9 cellular contexts compared by ENCODE assay signal in genomic region chr3:14988988-14989394, GRCh38. TPM values are rescaled to one million over a fixed set of nuclear protein-coding genes. Genes with fewer than 3 reads are reported as not detected.
DNase-seq lines count a peak whose midpoint lies in the region; ATAC-seq and TF ChIP-seq lines count a peak whose summit lies in the region.
"Had no signal": no experiment of that assay in that cellular context is flagged by ENCODE, and none has a peak within 500 bp of the region (broad histone marks: within the 10 kb centered on the region; RNA-seq: fewer than 3 reads in every experiment).

No MANE protein-coding gene starts in this region.

- no peak overlapping the region for H3K4me3 ChIP-seq in spleen

- H3K27ac Mint-ChIP-seq in activated naive CD8-positive, alpha-beta T cell treated with anti-CD3 and anti-CD28 coated beads, Interleukin-2, amount 50 U/mL, for 24 hours, result peak overlapping the region; percentile 7
- H3K27ac Mint-ChIP-seq: T-helper 1 cell treated with Interleukin-12 subunit alpha and Interleukin-12 subunit beta and Interleukin-4 antibody, amounts not matched to agents 30 μg/mL and 1 μg/mL, for 36 hours had no signal

- peak; percentile 40 for DNase-seq in HuH-7 (ENCODE audit: low spot score)
- peak; percentile 36 for DNase-seq in activated naive CD8-positive, alpha-beta T cell treated with anti-CD3 and anti-CD28 coated beads, Interleukin-2, amount 50 U/mL, for 24 hours
- DNase-seq in spleen, result no peak
- DNase-seq in effector CD4-positive, alpha-beta T cell, result no peak
- no peak for DNase-seq in ureter (ENCODE audit: low spot score)
- no peak for DNase-seq in central memory CD4-positive, alpha-beta T cell

- 68 to 82% (median 73%) methylated on average over 3 of the region's 3 CpGs for WGBS in spleen, 5 donors

- H3K4me3 Mint-ChIP-seq in activated naive CD8-positive, alpha-beta T cell treated with anti-CD3 and anti-CD28 coated beads, Interleukin-2, amount 50 U/mL, for 24 hours, result no peak overlapping the region
- H3K4me3 Mint-ChIP-seq: T-helper 1 cell treated with Interleukin-12 subunit alpha and Interleukin-12 subunit beta and Interleukin-4 antibody, amounts not matched to agents 30 μg/mL and 1 μg/mL, for 36 hours had no signal

- no peaks in the 10 kb centered on the region for H3K27me3 ChIP-seq in spleen (replicated peaks in 1 of 7)

- H3K36me3 ChIP-seq in spleen, result no peaks in the 10 kb centered on the region

- TF ChIP-seq CTCF in spleen (IDR thresholded peaks at IDR 0.05 in 8 of 11, conservative IDR thresholded peaks at IDR 0.05 in 3 of 11), result peak in 1 of 11 experiments; percentile 14

- TF ChIP-seq POLR2A in spleen (IDR thresholded peaks at IDR 0.05), result no peak

- H3K9me3 ChIP-seq in spleen, result peaks cover 0 to 4% (median 0%) of the 10 kb centered on the region in 8 donors

- H3K4me1 ChIP-seq in spleen, result peaks cover 36 to 80% (median 63%) of the 10 kb centered on the region in 6 donors

- peaks cover 30% of the 10 kb centered on the region for H3K4me1 Mint-ChIP-seq in activated naive CD8-positive, alpha-beta T cell treated with anti-CD3 and anti-CD28 coated beads, Interleukin-2, amount 50 U/mL, for 24 hours

- intact Hi-C loops in spleen (cut with DNase I; ENCODE audit: low total_unique reads), result no loop called here

- peak; percentile 99 for ATAC-seq in GM18520 (IDR thresholded peaks at IDR 0.05; ENCODE audit: unreplicated experiment)
- ATAC-seq in GM21576 (IDR thresholded peaks at IDR 0.05; ENCODE audit: unreplicated experiment), result peak; percentile 100
- ATAC-seq in activated naive CD8-positive, alpha-beta T cell treated with anti-CD3 and anti-CD28 coated beads, Interleukin-2, amount 50 U/mL, for 24 hours, result peak; percentile 99

- no peaks in the 10 kb centered on the region for H3K27me3 Mint-ChIP-seq in activated naive CD8-positive, alpha-beta T cell treated with anti-CD3 and anti-CD28 coated beads, Interleukin-2, amount 50 U/mL, for 24 hours

- peaks cover 6% of the 10 kb centered on the region for H3K36me3 Mint-ChIP-seq in activated naive CD8-positive, alpha-beta T cell treated with anti-CD3 and anti-CD28 coated beads, Interleukin-2, amount 50 U/mL, for 24 hours (ENCODE audit: low read depth)

- H3K9me3 Mint-ChIP-seq in activated naive CD8-positive, alpha-beta T cell treated with anti-CD3 and anti-CD28 coated beads, Interleukin-2, amount 50 U/mL, for 24 hours, result peaks cover 6% of the 10 kb centered on the region

- H3K27ac ChIP-seq in spleen, result peak overlapping the region in 4 of 8 donors; percentile 25 to 58 (median 43)

RNA-seq across cellular contexts. Expression of gene NR2C2, which starts 41.6 kb away (rescaled TPM):
- total RNA-seq in spleen, result 10 to 100 TPM; 55.9 to 75.5 (median 64.1) TPM
- polyA plus RNA-seq in spleen, result 10 to 100 TPM in 1 of 3 donors, 1 to 10 TPM in 2; 7.2 to 10.3 (median 7.8) TPM
- total RNA-seq in ureter, result 59.8 TPM

Comparison
In these comparisons a context has a peak if more than half of its experiments do, and no peak if none do; other contexts are left out.
1. DNase-seq: peak in HuH-7 (single experiment) and activated naive CD8-positive, alpha-beta T cell treated with anti-CD3 and anti-CD28 coated beads, Interleukin-2, amount 50 U/mL, for 24 hours (single experiment); none in spleen (single experiment), effector CD4-positive, alpha-beta T cell (single experiment), ureter (single experiment) and central memory CD4-positive, alpha-beta T cell (single experiment).
2. Peak in every context shown above with its lines, with median percentiles within 50 percentile points of each other: ATAC-seq.